Comparison of ENCODE assay signal across 1 cellular context in genomic region chr2:200365209-200365608, GRCh38.
TF ChIP-seq lines count a peak whose summit lies in the region.

No MANE protein-coding gene starts in this region.

TF ChIP-seq in HepG2, 621 proteins besides CTCF, POLR2A, EP300 and RAD21 (continued from another document):
- TF ChIP-seq, protein P1, sequence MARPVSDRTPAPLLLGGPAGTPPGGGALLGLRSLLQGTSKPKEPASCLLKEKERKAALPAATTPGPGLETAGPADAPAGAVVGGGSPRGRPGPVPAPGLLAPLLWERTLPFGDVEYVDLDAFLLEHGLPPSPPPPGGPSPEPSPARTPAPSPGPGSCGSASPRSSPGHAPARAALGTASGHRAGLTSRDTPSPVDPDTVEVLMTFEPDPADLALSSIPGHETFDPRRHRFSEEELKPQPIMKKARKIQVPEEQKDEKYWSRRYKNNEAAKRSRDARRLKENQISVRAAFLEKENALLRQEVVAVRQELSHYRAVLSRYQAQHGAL (CRISPR knock-in tag; IDR thresholded peaks at IDR 0.05; ENCODE audit: not compliant biosample characterization), result no peak
- TF ChIP-seq NFE2L2 (IDR thresholded peaks at IDR 0.05; ENCODE audit: low read length), result no peak
- TF ChIP-seq ZSCAN12 (CRISPR knock-in tag; IDR thresholded peaks at IDR 0.05), result no peak
- TF ChIP-seq PTBP1 (IDR thresholded peaks at IDR 0.05; ENCODE audit: low read depth, low read length, poor library complexity, severe bottlenecking), result no peak
- TF ChIP-seq ZKSCAN8 (CRISPR knock-in tag; IDR thresholded peaks at IDR 0.05; ENCODE audit: borderline replicate concordance), result no peak
- TF ChIP-seq, protein P2, sequence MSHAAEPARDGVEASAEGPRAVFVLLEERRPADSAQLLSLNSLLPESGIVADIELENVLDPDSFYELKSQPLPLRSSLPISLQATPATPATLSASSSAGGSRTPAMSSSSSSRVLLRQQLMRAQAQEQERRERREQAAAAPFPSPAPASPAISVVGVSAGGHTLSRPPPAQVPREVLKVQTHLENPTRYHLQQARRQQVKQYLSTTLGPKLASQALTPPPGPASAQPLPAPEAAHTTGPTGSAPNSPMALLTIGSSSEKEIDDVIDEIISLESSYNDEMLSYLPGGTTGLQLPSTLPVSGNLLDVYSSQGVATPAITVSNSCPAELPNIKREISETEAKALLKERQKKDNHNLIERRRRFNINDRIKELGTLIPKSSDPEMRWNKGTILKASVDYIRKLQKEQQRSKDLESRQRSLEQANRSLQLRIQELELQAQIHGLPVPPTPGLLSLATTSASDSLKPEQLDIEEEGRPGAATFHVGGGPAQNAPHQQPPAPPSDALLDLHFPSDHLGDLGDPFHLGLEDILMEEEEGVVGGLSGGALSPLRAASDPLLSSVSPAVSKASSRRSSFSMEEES (CRISPR knock-in tag; IDR thresholded peaks at IDR 0.05), result no peak
- TF ChIP-seq, protein P3, sequence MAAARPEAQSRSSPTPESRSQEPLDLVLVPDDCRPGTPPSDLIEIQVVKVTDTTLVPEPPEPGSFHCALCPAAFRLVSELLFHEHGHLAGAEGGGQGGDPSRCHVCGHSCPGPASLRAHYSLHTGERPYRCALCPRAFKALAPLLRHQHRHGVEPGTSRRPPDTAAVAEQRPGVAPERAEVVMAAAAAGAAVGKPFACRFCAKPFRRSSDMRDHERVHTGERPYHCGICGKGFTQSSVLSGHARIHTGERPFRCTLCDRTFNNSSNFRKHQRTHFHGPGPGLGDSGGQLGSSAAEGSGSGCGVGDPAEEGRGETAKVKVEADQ (CRISPR knock-in tag; IDR thresholded peaks at IDR 0.05; ENCODE audit: borderline replicate concordance), result no peak
- no peak for TF ChIP-seq ZNF33A (CRISPR knock-in tag; IDR thresholded peaks at IDR 0.05; ENCODE audit: borderline replicate concordance)
- TF ChIP-seq LCORL (IDR thresholded peaks at IDR 0.05), result no peak
- no peak for TF ChIP-seq LCORL (CRISPR knock-in tag; IDR thresholded peaks at IDR 0.05)
- TF ChIP-seq ZNF775 (CRISPR knock-in tag; IDR thresholded peaks at IDR 0.05; ENCODE audit: borderline replicate concordance), result no peak
- no peak for TF ChIP-seq SOX5 (CRISPR knock-in tag; IDR thresholded peaks at IDR 0.05; ENCODE audit: borderline replicate concordance)
- TF ChIP-seq FOXM1 (CRISPR knock-in tag; IDR thresholded peaks at IDR 0.05), result no peak
TF ChIP-seq in HepG2: peak in this region for 0.
